ENCODE assay signal across 21 cellular contexts in genomic region chr9:93087971-93088655, GRCh38. TPM values are rescaled to one million over a fixed set of nuclear protein-coding genes. Genes with fewer than 3 reads are reported as not detected.
A peak's percentile ranks its signal among the peaks of the same experiment; 100 is the strongest.
DNase-seq lines count a peak whose midpoint lies in the region; ATAC-seq, FAIRE-seq and TF ChIP-seq lines count a peak whose summit lies in the region.
"Had no signal": no experiment of that assay in that cellular context is flagged by ENCODE, and none has a peak within 500 bp of the region (broad histone marks: within the 10 kb centered on the region; RNA-seq: fewer than 3 reads in every experiment).

No MANE protein-coding gene starts in this region.

- no peak for ATAC-seq in activated T-cell treated with anti-CD3 and anti-CD28 coated beads, Interleukin-2, amount 50 U/mL, for 4 hours

- FAIRE-seq in H1 (lab: Jason Lieb, UNC) = no peak
- no peak for FAIRE-seq in small intestine (lab: Jason Lieb, UNC)
- FAIRE-seq: endometrium, GM12892 had no signal

- POLR2A ChIA-PET in H1 (lab: Charles Lee; ENCODE audit: partially characterized antibody) = interaction anchor here (0.6 to 1.8 kb wide), 3 partner anchors 9 to 12 kb away, joined by 3 to 7 read pairs (median 3); no protein-coding TSS in a partner anchor

- CTCF ChIA-PET in H1 (lab: Charles Lee; ENCODE audit: partially characterized antibody) = interaction anchor here (1.1 to 1.7 kb wide), 2 partner anchors 21 to 85 kb away, joined by 3 to 8 read pairs; no protein-coding TSS in a partner anchor

- intact Hi-C loops in spleen (cut with DNase I; ENCODE audit: low total_unique reads) = no loop called here

- H3K18ac ChIP-seq in H1 (ENCODE audit: extremely low read depth, low read length) = no peak overlapping the region

- no peak overlapping the region for H2AFZ ChIP-seq in H1 (ENCODE audit: low read length)

- H3K27me3 ChIP-seq in Peyer's patch = no peaks in the 10 kb centered on the region
- H3K27me3 ChIP-seq in H1 (replicated peaks in 1 of 4; ENCODE audit: control insufficient read depth in 3 of 4, extremely low read depth in 1 of 4, insufficient read depth in 3 of 4, low read length in 3 of 4) = no peaks in the 10 kb centered on the region
- H3K27me3 ChIP-seq in spleen (replicated peaks in 1 of 7) = no peaks in the 10 kb centered on the region
- H3K27me3 ChIP-seq in small intestine (ENCODE audit: control insufficient read depth in 2 of 2, insufficient read depth in 2 of 2, low read length in 2 of 2) = no peaks in the 10 kb centered on the region
- H3K27me3 ChIP-seq: cardiac muscle cell had no signal

- H3K27ac ChIP-seq in Peyer's patch (no peak overlapping the region), H1 (ENCODE audit: low read depth, low read length) (no peak overlapping the region), spleen (no peak overlapping the region), small intestine (ENCODE audit: low read depth in 1 of 2, low read length in 1 of 2) (no peak overlapping the region)
- H3K27ac ChIP-seq: cardiac muscle cell had no signal

- H3K23ac ChIP-seq in H1 (ENCODE audit: insufficient read length) = no peak overlapping the region

- H3K27me3 Mint-ChIP-seq in activated T-cell treated with anti-CD3 and anti-CD28 coated beads, Interleukin-2, amount 50 U/mL, for 24 hours = no peaks in the 10 kb centered on the region
- no peaks in the 10 kb centered on the region for H3K27me3 Mint-ChIP-seq in activated T-cell treated with anti-CD3 and anti-CD28 coated beads, Interleukin-2, amount 50 U/mL, for 4 hours (ENCODE audit: low read depth)
- H3K27me3 Mint-ChIP-seq: activated CD4-positive, alpha-beta T cell treated with anti-CD3 and anti-CD28 coated beads, Interleukin-2, amount 10 ng/mL, durations not matched to agents 24 days and 14 days; type B pancreatic cell had no signal

- H2BK5ac ChIP-seq in H1 (ENCODE audit: low read depth, low read length) = no peak overlapping the region

- H4K5ac ChIP-seq in H1 (ENCODE audit: insufficient read length, low read depth, low read length) = no peak overlapping the region

- peak; percentile 15 for DNase-seq in activated T-cell treated with anti-CD3 and anti-CD28 coated beads, Interleukin-2, amount 50 U/mL, for 24 hours
- no peak for DNase-seq in activated T-cell treated with anti-CD3 and anti-CD28 coated beads, Interleukin-2, amount 50 U/mL, for 4 hours
- DNase-seq in Peyer's patch (peak in 2 of 3 donors; percentile 38 to 46), H1 (ENCODE audit: low read depth in 1 of 2, low spot score in 2 of 2) (no peak), spleen (peak; percentile 47), amniotic stem cell (lab: John Stamatoyannopoulos, UW) (no peak), small intestine (no peak), GM19240 (ENCODE audit: insufficient read length, low spot score) (no peak)
- DNase-seq: activated CD4-positive, alpha-beta T cell treated with anti-CD3 and anti-CD28 coated beads, Interleukin-2, amount 10 ng/mL, durations not matched to agents 24 days and 14 days; COR-L47; NCI-H1694 treated with DMSO at 0.1 percent for 48 hours; NCI-H446; SIG-M5; stimulated activated CD4-positive, alpha-beta T cell treated with anti-CD3 and anti-CD28 coated beads, Interleukin-4, amount 100 ng/mL, for 24 hours had no signal

- no peak overlapping the region for H3K4me2 ChIP-seq in H1 (ENCODE audit: insufficient read depth in 1 of 2, low read depth in 2 of 2, low read length in 2 of 2)

- H4K91ac ChIP-seq in H1 (replicated peaks; ENCODE audit: insufficient read length, low read length) = no peak overlapping the region

- no peak overlapping the region for H3K4ac ChIP-seq in H1 (replicated peaks; ENCODE audit: insufficient read length, low read depth, low read length)

- no peak for TF ChIP-seq RAD21 in H1 (IDR thresholded peaks at IDR 0.05 in 1 of 2, conservative IDR thresholded peaks at IDR 0.05 in 1 of 2; ENCODE audit: low read depth in 2 of 2, low read length in 2 of 2)

- no peak overlapping the region for H3K56ac ChIP-seq in H1 (replicated peaks; ENCODE audit: insufficient read length, low read depth, low read length)

- peak overlapping the region; percentile 55 for H3K27ac Mint-ChIP-seq in activated T-cell treated with anti-CD3 and anti-CD28 coated beads, Interleukin-2, amount 50 U/mL, for 24 hours
- H3K27ac Mint-ChIP-seq: type B pancreatic cell had no signal

- peaks cover 68% of the 10 kb centered on the region for H3K36me3 Mint-ChIP-seq in activated T-cell treated with anti-CD3 and anti-CD28 coated beads, Interleukin-2, amount 50 U/mL, for 24 hours (ENCODE audit: low read depth)
- peaks cover 22% of the 10 kb centered on the region for H3K36me3 Mint-ChIP-seq in activated T-cell treated with anti-CD3 and anti-CD28 coated beads, Interleukin-2, amount 50 U/mL, for 4 hours (ENCODE audit: insufficient read depth)
- H3K36me3 Mint-ChIP-seq: type B pancreatic cell had no signal

- H3K79me1 ChIP-seq in H1 (ENCODE audit: low read depth, low read length) = no peaks in the 10 kb centered on the region

- H4K20me1 ChIP-seq in H1 (replicated peaks in 1 of 2; ENCODE audit: control insufficient read depth in 1 of 2, insufficient read depth in 2 of 2, low read length in 2 of 2) = no peaks in the 10 kb centered on the region

- H2BK20ac ChIP-seq in H1 (ENCODE audit: low read length) = no peak overlapping the region

- no peak overlapping the region for H2BK12ac ChIP-seq in H1 (ENCODE audit: low read depth, low read length)

- H3K4me1 Mint-ChIP-seq in activated T-cell treated with anti-CD3 and anti-CD28 coated beads, Interleukin-2, amount 50 U/mL, for 24 hours (ENCODE audit: low read depth) = peaks cover 68% of the 10 kb centered on the region
- H3K4me1 Mint-ChIP-seq in activated T-cell treated with anti-CD3 and anti-CD28 coated beads, Interleukin-2, amount 50 U/mL, for 4 hours (ENCODE audit: low read depth) = peaks cover 45% of the 10 kb centered on the region

- no peaks in the 10 kb centered on the region for H3K79me2 ChIP-seq in H1 (ENCODE audit: control insufficient read depth in 1 of 2, insufficient read depth in 2 of 2, low read length in 2 of 2)

- TF ChIP-seq CTCF in Peyer's patch (IDR thresholded peaks at IDR 0.05) (no peak), H1 (IDR thresholded peaks at IDR 0.05; ENCODE audit: control extremely low read depth in 1 of 3, insufficient read depth in 1 of 3, low read depth in 1 of 3, low read length in 3 of 3) (no peak), spleen (IDR thresholded peaks at IDR 0.05 in 8 of 11, conservative IDR thresholded peaks at IDR 0.05 in 3 of 11) (no peak)

- no peaks in the 10 kb centered on the region for H3K23me2 ChIP-seq in H1 (ENCODE audit: low read depth, low read length)

- 0 out of 2 replicates have a peak overlapping the region, but pooled peaks have one; percentile 8 for H4K8ac ChIP-seq in H1 (ENCODE audit: extremely low read depth, insufficient read depth, low read length)

- H3K4me3 ChIP-seq in Peyer's patch = no peak overlapping the region
- no peak overlapping the region for H3K4me3 ChIP-seq in H1 (ENCODE audit: extremely low read depth in 1 of 4, insufficient read depth in 2 of 4, low read depth in 3 of 4, low read length in 4 of 4)
- no peak overlapping the region for H3K4me3 ChIP-seq in spleen
- H3K4me3 ChIP-seq in small intestine (ENCODE audit: low read depth in 1 of 2, low read length in 2 of 2) = no peak overlapping the region
- H3K4me3 ChIP-seq: cardiac muscle cell, HAP-1 had no signal

- H3K14ac ChIP-seq in H1 (ENCODE audit: insufficient read length) = no peak overlapping the region

- H3K4me3 Mint-ChIP-seq in activated T-cell treated with anti-CD3 and anti-CD28 coated beads, Interleukin-2, amount 50 U/mL, for 24 hours = no peak overlapping the region
- H3K4me3 Mint-ChIP-seq in activated T-cell treated with anti-CD3 and anti-CD28 coated beads, Interleukin-2, amount 50 U/mL, for 4 hours = no peak overlapping the region
- H3K4me3 Mint-ChIP-seq: activated CD4-positive, alpha-beta T cell treated with anti-CD3 and anti-CD28 coated beads, Interleukin-2, amount 10 ng/mL, durations not matched to agents 24 days and 14 days; nephron; type B pancreatic cell had no signal

- TF ChIP-seq POLR2A in Peyer's patch (IDR thresholded peaks at IDR 0.05) (no peak), H1 (IDR thresholded peaks at IDR 0.05; ENCODE audit: control extremely low read depth in 1 of 2, low read depth in 2 of 2, low read length in 2 of 2) (no peak), spleen (IDR thresholded peaks at IDR 0.05) (no peak)

- no peak overlapping the region for H2AK5ac ChIP-seq in H1 (ENCODE audit: low read depth, low read length)

- H3K4me1 ChIP-seq in Peyer's patch (peaks cover 0 to 6% (median 2%) of the 10 kb centered on the region in 4 donors), H1 (replicated peaks in 1 of 4; ENCODE audit: control insufficient read depth in 3 of 4, insufficient read depth in 4 of 4, low read length in 3 of 4) (no peaks in the 10 kb centered on the region; a peak in 1 of 7 replicates), spleen (peaks cover 7 to 31% (median 18%) of the 10 kb centered on the region in 6 donors), small intestine (ENCODE audit: control insufficient read depth in 2 of 2, insufficient read depth in 1 of 2, low read depth in 1 of 2, low read length in 1 of 2) (no peaks in the 10 kb centered on the region)
- H3K4me1 ChIP-seq: HAP-1 had no signal

- no peak for TF ChIP-seq EP300 in H1 (IDR thresholded peaks at IDR 0.05; ENCODE audit: borderline replicate concordance in 1 of 2, low read depth in 2 of 2, low read length in 2 of 2)

- H3K9me3 ChIP-seq in Peyer's patch (no peaks in the 10 kb centered on the region), H1 (ENCODE audit: insufficient read depth in 2 of 2, low read depth in 1 of 2, low read length in 1 of 2) (peaks cover 4% of the 10 kb centered on the region in 2 experiments; a peak in 1 of 4 replicates), spleen (peaks cover 0 to 9% (median 2%) of the 10 kb centered on the region in 8 donors), small intestine (ENCODE audit: control insufficient read depth, low read depth) (peaks cover 2% of the 10 kb centered on the region)
- H3K9me3 ChIP-seq: HAP-1 had no signal

- H3K9me3 Mint-ChIP-seq in activated T-cell treated with anti-CD3 and anti-CD28 coated beads, Interleukin-2, amount 50 U/mL, for 24 hours = peaks cover 24% of the 10 kb centered on the region
- H3K9me3 Mint-ChIP-seq in activated T-cell treated with anti-CD3 and anti-CD28 coated beads, Interleukin-2, amount 50 U/mL, for 4 hours = peaks cover 9% of the 10 kb centered on the region
- H3K9me3 Mint-ChIP-seq: nephron had no signal

- no peaks in the 10 kb centered on the region for H3K36me3 ChIP-seq in Peyer's patch
- H3K36me3 ChIP-seq in H1 (ENCODE audit: control insufficient read depth in 2 of 4, insufficient read depth in 4 of 4, low read length in 3 of 4) = no peaks in the 10 kb centered on the region
- peaks cover 0 to 66% (median 27%) of the 10 kb centered on the region in 6 donors for H3K36me3 ChIP-seq in spleen
- no peaks in the 10 kb centered on the region for H3K36me3 ChIP-seq in small intestine (ENCODE audit: control insufficient read depth in 2 of 2, insufficient read depth in 2 of 2, low read length in 2 of 2)
- H3K36me3 ChIP-seq: cardiac muscle cell, HAP-1 had no signal

- no peak overlapping the region for H3K9ac ChIP-seq in H1 (replicated peaks in 1 of 4; ENCODE audit: extremely low read depth in 1 of 4, low read depth in 3 of 4, low read length in 3 of 4)

- no peak overlapping the region for H2BK15ac ChIP-seq in H1 (ENCODE audit: low read length)

- 94% methylated on average over 12 of the region's 12 CpGs; no CpG with 5 or more reads in 1 of the 2 experiments for WGBS in H1 (ENCODE audit: extremely low coverage in 1 of 2, insufficient coverage in 1 of 2, insufficient read length in 1 of 2, insufficient replicate concordance in 2 of 2, low coverage in 1 of 2, low lambda C conversion rate in 2 of 2, missing lambda C conversion rate in 1 of 2), 2 experiments
- 85 to 98% (median 96%) methylated on average over 12 of the region's 12 CpGs for WGBS in spleen, 5 donors
- 96 to 97% (median 97%) methylated on average over 12 of the region's 12 CpGs for whole genome bisulfite sequencing in small intestine, 3 donors

- no peak overlapping the region for H2BK120ac ChIP-seq in H1 (replicated peaks; ENCODE audit: low read depth, low read length)

RNA-seq across cellular contexts. Expression of gene CARD19, which starts 7.9 kb away (rescaled TPM):
- total RNA-seq in activated T-cell treated with anti-CD3 and anti-CD28 coated beads, Interleukin-2, amount 50 U/mL, for 4 hours = 10 to 100 TPM; 25.5 to 33.8 (median 28.4) TPM
- 10 to 100 TPM; 34.7 to 74.4 (median 58.9) TPM for total RNA-seq in Peyer's patch
- 21.2 and 27.7 TPM in 2 replicates for total RNA-seq in H1 (2021; fragmentation: NEBNext Ultra II Directional; extraction: Animal tissue kit (Norgen Biotek cat#: 25700))
- 112 and 144 TPM in 2 replicates for polyA plus RNA-seq in H1 (2011; rRNA removed)
- polyA plus RNA-seq in H1 (2011; cell fraction: cytosol; rRNA removed) = 66.2 TPM
- polyA plus RNA-seq in H1 (2011; cell fraction: nucleus; rRNA removed) = 57.8 TPM
- 13.4 to 28.1 TPM (median 26.0 TPM) in 4 replicates for polyA plus RNA-seq in H1 (2012, experiment 1 of 2)
- polyA plus RNA-seq in H1 (2012, experiment 2 of 2) = 36.2 TPM
- 30.6 TPM for polyA plus RNA-seq in H1 (2013, experiment 1 of 2)
- polyA plus RNA-seq in H1 (2013, experiment 2 of 2) = 30.0 TPM
- polyA minus RNA-seq in H1 (2011; rRNA and poly(A)+ RNA removed) = 11.7 and 13.5 TPM in 2 replicates
- polyA minus RNA-seq in H1 (2011; cell fraction: cytosol; rRNA and poly(A)+ RNA removed) = 12.4 TPM
- polyA minus RNA-seq in H1 (2011; cell fraction: nucleus; rRNA and poly(A)+ RNA removed) = 10.4 TPM
- total RNA-seq in spleen = 10 to 100 TPM; 32.8 to 78.8 (median 44.6) TPM
- 10 to 100 TPM; 21.7 to 38.9 (median 23.0) TPM for polyA plus RNA-seq in spleen
- polyA plus RNA-seq in small intestine = 10 to 100 TPM; 39.3 to 45.6 (median 44.9) TPM

RNA-seq across cellular contexts. Expression of gene SUSD3, which starts 29.6 kb away (rescaled TPM):
- total RNA-seq in activated T-cell treated with anti-CD3 and anti-CD28 coated beads, Interleukin-2, amount 50 U/mL, for 4 hours = 1 to 10 TPM; 7.7 to 9.5 (median 9.4) TPM
- total RNA-seq in Peyer's patch = 10 to 100 TPM in 1 of 4 donors, 1 to 10 TPM in 3; 5.5 to 21.5 (median 7.9) TPM
- total RNA-seq in H1 (2021; fragmentation: NEBNext Ultra II Directional; extraction: Animal tissue kit (Norgen Biotek cat#: 25700)) = 5.5 and 6.2 TPM in 2 replicates
- polyA plus RNA-seq in H1 (2011; rRNA removed) = 35.4 and 36.0 TPM in 2 replicates
- 22.6 TPM for polyA plus RNA-seq in H1 (2011; cell fraction: cytosol; rRNA removed)
- polyA plus RNA-seq in H1 (2011; cell fraction: nucleus; rRNA removed) = 16.8 TPM
- polyA plus RNA-seq in H1 (2012, experiment 1 of 2) = 6.3 to 11.3 TPM (median 8.3 TPM) in 4 replicates
- 10.7 TPM for polyA plus RNA-seq in H1 (2012, experiment 2 of 2)
- 8.2 TPM for polyA plus RNA-seq in H1 (2013, experiment 1 of 2)
- polyA plus RNA-seq in H1 (2013, experiment 2 of 2) = 9.4 TPM
- polyA minus RNA-seq in H1 (2011; rRNA and poly(A)+ RNA removed) = 5.2 and 7.2 TPM in 2 replicates
- polyA minus RNA-seq in H1 (2011; cell fraction: cytosol; rRNA and poly(A)+ RNA removed) = 8.8 TPM
- polyA minus RNA-seq in H1 (2011; cell fraction: nucleus; rRNA and poly(A)+ RNA removed) = 7.3 TPM
- 10 to 100 TPM; 27.6 to 54.8 (median 35.8) TPM for total RNA-seq in spleen
- 10 to 100 TPM; 50.4 to 68.8 (median 57.4) TPM for polyA plus RNA-seq in spleen
- polyA plus RNA-seq in small intestine = 1 to 10 TPM in 2 of 3 donors, not detected in 1; 3.7 to 3.8 TPM
- total RNA-seq: A673, cardiac muscle cell had no signal
- polyA plus RNA-seq: cardiac muscle cell had no signal

RNA-seq across cellular contexts. Expression of gene NINJ1, which starts 45.9 kb away (rescaled TPM):
- total RNA-seq in activated T-cell treated with anti-CD3 and anti-CD28 coated beads, Interleukin-2, amount 50 U/mL, for 4 hours = 10 to 100 TPM; 48.6 to 69.8 (median 50.1) TPM
- 10 to 100 TPM; 47.0 to 56.8 (median 54.5) TPM for total RNA-seq in Peyer's patch
- total RNA-seq in H1 (2021; fragmentation: NEBNext Ultra II Directional; extraction: Animal tissue kit (Norgen Biotek cat#: 25700)) = 28.2 TPM in 2 replicates
- 65.6 and 88.0 TPM in 2 replicates for polyA plus RNA-seq in H1 (2011; rRNA removed)
- polyA plus RNA-seq in H1 (2011; cell fraction: cytosol; rRNA removed) = 45.5 TPM
- 45.0 TPM for polyA plus RNA-seq in H1 (2011; cell fraction: nucleus; rRNA removed)
- polyA plus RNA-seq in H1 (2012, experiment 1 of 2) = 32.2 to 46.6 TPM (median 40.1 TPM) in 4 replicates
- polyA plus RNA-seq in H1 (2012, experiment 2 of 2) = 36.1 TPM
- polyA plus RNA-seq in H1 (2013, experiment 1 of 2) = 32.5 TPM
- 34.8 TPM for polyA plus RNA-seq in H1 (2013, experiment 2 of 2)
- 13.6 and 14.1 TPM in 2 replicates for polyA minus RNA-seq in H1 (2011; rRNA and poly(A)+ RNA removed)
- 17.8 TPM for polyA minus RNA-seq in H1 (2011; cell fraction: cytosol; rRNA and poly(A)+ RNA removed)
- 19.2 TPM for polyA minus RNA-seq in H1 (2011; cell fraction: nucleus; rRNA and poly(A)+ RNA removed)
- total RNA-seq in spleen = 100 to 1,000 TPM in 6 of 7 donors, 10 to 100 TPM in 1; 75.0 to 142 (median 113) TPM
- polyA plus RNA-seq in spleen = 10 to 100 TPM; 26.5 to 68.9 (median 50.4) TPM
- polyA plus RNA-seq in small intestine = 10 to 100 TPM; 29.4 to 64.0 (median 44.1) TPM

Comparison
In these comparisons a context has a peak if more than half of its experiments do, and no peak if none do; other contexts are left out.
1. DNase-seq: peak in activated T-cell treated with anti-CD3 and anti-CD28 coated beads, Interleukin-2, amount 50 U/mL, for 24 hours (single experiment), Peyer's patch (2 of 3) and spleen (single experiment); none in activated T-cell treated with anti-CD3 and anti-CD28 coated beads, Interleukin-2, amount 50 U/mL, for 4 hours (single experiment), H1 (0 of 2), amniotic stem cell (single experiment), small intestine (single experiment) and GM19240 (single experiment).